ENCODE assay signal across 8 cellular contexts in genomic region chr19:52786464-52787354, GRCh38. TPM values are rescaled to one million over a fixed set of nuclear protein-coding genes. Genes with fewer than 3 reads are reported as not detected.
DNase-seq lines count a peak whose midpoint lies in the region; ATAC-seq and TF ChIP-seq lines count a peak whose summit lies in the region.
"Not testable (repeated sequence)": the region's sequence is repeated elsewhere in the genome, so short reads cannot be mapped to it uniquely, and the experiment has no call there.

Gene ZNF600, minus strand, starts transcription at chr19:52786791. Its CDS starts 7,903 bp downstream, at chr19:52778888.

- not testable (repeated sequence) for H3K27ac ChIP-seq in HUES64 (ENCODE audit: low read depth, low read length)

- ATAC-seq in GM21515 (IDR thresholded peaks at IDR 0.05; ENCODE audit: unreplicated experiment) = peak; percentile 90

- H3K4me3 ChIP-seq in HUES64 (ENCODE audit: low read length) = peak within 1 kb of the TSS; percentile 61
- H3K4me3 ChIP-seq in fibroblast of mammary gland (ENCODE audit: control insufficient read depth, low read depth, low read length) = peak within 1 kb of the TSS; percentile 70

- intact Hi-C loops in activated T-helper 2 cell treated with anti-CD3 and anti-CD28 coated beads, Interferon-gamma antibody, Interleukin-2, Interleukin-4, amounts not matched to agents 10 μg/mL and 5 μg/mL and 100 μg/mL, durations not matched to agents 14 hours and 24 hours and 36 hours (cut with micrococcal nuclease) = loop anchor here (1.0 to 2.0 kb wide), 3 partner anchors 34 to 176 kb away; partner anchors contain the start of genes ZNF28, ZNF611 and ZNF816

- H3K36me3 ChIP-seq in HUES64 (ENCODE audit: insufficient read depth, low read length) = not testable (repeated sequence)

- H3K9me3 ChIP-seq in HUES64 (ENCODE audit: insufficient read depth, low read depth, low read length) = not testable (repeated sequence)

- H3K9ac ChIP-seq in HUES64 (ENCODE audit: low read depth, low read length) = peak within 1 kb of the TSS; percentile 46

- H3K4me3 Mint-ChIP-seq in activated T-helper 2 cell treated with anti-CD3 and anti-CD28 coated beads, Interferon-gamma antibody, Interleukin-2, Interleukin-4, amounts not matched to agents 10 μg/mL and 5 μg/mL and 100 μg/mL, durations not matched to agents 14 hours and 24 hours and 36 hours (ENCODE audit: low read depth) = peak within 1 kb of the TSS; percentile 85

- H3K36me3 Mint-ChIP-seq in activated T-helper 2 cell treated with anti-CD3 and anti-CD28 coated beads, Interferon-gamma antibody, Interleukin-2, Interleukin-4, amounts not matched to agents 10 μg/mL and 5 μg/mL and 100 μg/mL, durations not matched to agents 14 hours and 24 hours and 36 hours (ENCODE audit: low read depth) = peaks cover 46% of the 10 kb centered on the region

- H3K27me3 Mint-ChIP-seq in activated T-helper 2 cell treated with anti-CD3 and anti-CD28 coated beads, Interferon-gamma antibody, Interleukin-2, Interleukin-4, amounts not matched to agents 10 μg/mL and 5 μg/mL and 100 μg/mL, durations not matched to agents 14 hours and 24 hours and 36 hours (ENCODE audit: low read depth) = not testable (repeated sequence)

- H3K4me1 ChIP-seq in HUES64 (ENCODE audit: insufficient read depth, low read length) = not testable (repeated sequence)

- peaks cover 17% of the 10 kb centered on the region for H3K27me3 ChIP-seq in HUES64 (ENCODE audit: insufficient read depth, low read length)

- not testable (repeated sequence) for TF ChIP-seq CTCF in fibroblast of mammary gland (conservative IDR thresholded peaks at IDR 0.05; ENCODE audit: control insufficient read depth, insufficient read depth, low read depth, low read length)

- H3K4me1 Mint-ChIP-seq in activated T-helper 2 cell treated with anti-CD3 and anti-CD28 coated beads, Interferon-gamma antibody, Interleukin-2, Interleukin-4, amounts not matched to agents 10 μg/mL and 5 μg/mL and 100 μg/mL, durations not matched to agents 14 hours and 24 hours and 36 hours (ENCODE audit: low read depth) = peaks cover 22% of the 10 kb centered on the region

- DNase-seq in DMS 273 treated with DMSO at 0.1 percent for 48 hours (lab: John Stamatoyannopoulos, UW) (peak; percentile 40), SIG-M5 treated with dmso at 0.1 percent for 504 hours (lab: John Stamatoyannopoulos, UW; ENCODE audit: unreplicated experiment) (peak; percentile 8), fibroblast of mammary gland (ENCODE audit: low read depth) (peak; percentile 50), myocyte (ENCODE audit: low read depth) (peak; percentile 66)
- peak; percentile 57 for DNase-seq in activated T-helper 2 cell treated with anti-CD3 and anti-CD28 coated beads, Interferon-gamma antibody, Interleukin-2, Interleukin-4, amounts not matched to agents 10 μg/mL and 5 μg/mL and 100 μg/mL, durations not matched to agents 14 hours and 24 hours and 36 hours (ENCODE audit: low spot score)
- peak; percentile 63 for DNase-seq in stimulated activated CD8-positive, alpha-beta memory T cell treated with anti-CD3 and anti-CD28 coated beads, Interleukin-4, amount 100 ng/mL, for 24 hours (ENCODE audit: low read depth)

- H3K9me3 Mint-ChIP-seq in activated T-helper 2 cell treated with anti-CD3 and anti-CD28 coated beads, Interferon-gamma antibody, Interleukin-2, Interleukin-4, amounts not matched to agents 10 μg/mL and 5 μg/mL and 100 μg/mL, durations not matched to agents 14 hours and 24 hours and 36 hours = peaks cover 54% of the 10 kb centered on the region

- WGBS in HUES64 = 1% methylated on average over 47 of the region's 47 CpGs

- H3K27ac Mint-ChIP-seq in activated T-helper 2 cell treated with anti-CD3 and anti-CD28 coated beads, Interferon-gamma antibody, Interleukin-2, Interleukin-4, amounts not matched to agents 10 μg/mL and 5 μg/mL and 100 μg/mL, durations not matched to agents 14 hours and 24 hours and 36 hours = peak within 1 kb of the TSS; percentile 50

RNA-seq across cellular contexts. Expression of gene ZNF600, which starts in this region (rescaled TPM):
- 4.8 TPM for polyA plus RNA-seq in HUES64 (2013, experiment 1 of 2)
- polyA plus RNA-seq in HUES64 (2013, experiment 2 of 2) = 6.5 TPM
- total RNA-seq in activated T-helper 2 cell treated with anti-CD3 and anti-CD28 coated beads, Interferon-gamma antibody, Interleukin-2, Interleukin-4, amounts not matched to agents 10 μg/mL and 5 μg/mL and 100 μg/mL, durations not matched to agents 14 hours and 24 hours and 36 hours = 7.9 and 11.3 TPM in 2 replicates
- total RNA-seq in myocyte = 2.4 and 2.8 TPM in 2 replicates
- 1.4 TPM for polyA plus RNA-seq in myocyte (2012)

Comparison
In these comparisons a context has a peak if more than half of its experiments do, and no peak if none do; other contexts are left out.
1. DNase-seq: peak in every context shown above with its lines; median percentile 66 in myocyte; 63 in stimulated activated CD8-positive, alpha-beta memory T cell treated with anti-CD3 and anti-CD28 coated beads, Interleukin-4, amount 100 ng/mL, for 24 hours; 57 in activated T-helper 2 cell treated with anti-CD3 and anti-CD28 coated beads, Interferon-gamma antibody, Interleukin-2, Interleukin-4, amounts not matched to agents 10 μg/mL and 5 μg/mL and 100 μg/mL, durations not matched to agents 14 hours and 24 hours and 36 hours; 50 in fibroblast of mammary gland; 40 in DMS 273 treated with DMSO at 0.1 percent for 48 hours; 8 in SIG-M5 treated with dmso at 0.1 percent for 504 hours.